9 cellular contexts compared by ENCODE assay signal in the genomic region with DNA sequence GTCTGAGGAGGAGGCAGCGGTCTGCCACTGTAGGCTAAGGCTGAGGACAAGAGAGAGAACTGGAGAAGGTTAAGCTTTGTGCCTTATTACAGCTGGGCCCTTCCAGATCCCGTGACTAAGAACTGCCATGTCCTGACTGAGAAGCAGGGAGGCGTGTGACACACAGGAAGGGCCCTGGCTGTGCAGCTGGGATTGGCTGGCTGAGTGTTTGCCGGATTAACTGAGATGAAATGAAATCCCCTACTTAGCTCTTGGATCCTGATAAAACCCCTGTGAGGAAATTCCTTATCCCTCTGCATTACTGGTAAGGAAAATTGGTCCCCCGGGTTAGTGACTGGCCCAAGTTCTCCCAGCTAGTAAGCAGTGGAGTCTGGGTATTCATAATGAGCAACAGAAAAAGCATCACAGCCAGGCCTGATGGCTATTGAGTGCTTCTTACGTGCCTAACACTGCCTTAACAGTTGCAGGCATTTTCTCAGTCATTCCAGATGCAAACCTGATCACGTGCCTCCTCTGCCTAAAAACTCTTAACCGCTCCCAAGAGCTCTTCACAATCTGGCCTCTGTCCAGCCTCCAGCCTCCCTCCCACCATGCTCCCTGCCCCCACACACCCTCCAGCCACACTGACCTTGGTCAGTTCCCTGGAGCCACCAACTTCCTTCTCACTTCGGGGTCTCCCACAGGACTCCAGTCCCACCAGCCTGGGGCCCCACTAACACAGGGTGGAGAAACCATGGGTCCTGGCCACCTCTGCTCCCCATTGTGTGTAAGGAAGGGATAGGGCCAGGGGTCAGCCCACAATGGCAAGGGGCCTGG. TPM values are rescaled to one million over a fixed set of nuclear protein-coding genes. Genes with fewer than 3 reads are reported as not detected.
DNase-seq lines count a peak whose midpoint lies in the region; ATAC-seq and TF ChIP-seq lines count a peak whose summit lies in the region.
"Had no signal": no experiment of that assay in that cellular context is flagged by ENCODE, and none has a peak within 500 bp of the region (broad histone marks: within the 10 kb centered on the region; RNA-seq: fewer than 3 reads in every experiment).

No MANE protein-coding gene starts in this region.

- H3K9me3 ChIP-seq in MG63 (no peaks in the 10 kb centered on the region), breast epithelium (no peaks in the 10 kb centered on the region), suprapubic skin (no peaks in the 10 kb centered on the region)

- POLR2A ChIA-PET in GM10248 (lab: Yijun Ruan, JAX): no interaction called here

- H3K9me3 Mint-ChIP-seq in activated T-helper 1 cell treated with anti-CD3 and anti-CD28 coated beads, Interleukin-12 subunit alpha, Interleukin-12 subunit beta, Interleukin-2, Interleukin-4 antibody, amounts not matched to agents 30 ng/mL and 10 ng/mL and 1 ng/mL, durations not matched to agents 14 hours and 24 hours and 36 hours: no peaks in the 10 kb centered on the region
- H3K9me3 Mint-ChIP-seq: stimulated activated naive CD8-positive, alpha-beta T cell treated with anti-CD3 and anti-CD28 coated beads, Interleukin-15, Interleukin-2, amounts not matched to agents 100 ng/mL and 50 ng/mL, for 24 hours had no signal

- DNase-seq in MG63 (peak; percentile 89), breast epithelium (ENCODE audit: low spot score in 2 of 2) (no peak), left colon (no peak), suprapubic skin (ENCODE audit: low spot score in 2 of 2) (no peak), GM10248 (ENCODE audit: extremely low spot score) (no peak), SK-N-DZ (ENCODE audit: low spot score) (no peak)
- DNase-seq in activated T-helper 1 cell treated with anti-CD3 and anti-CD28 coated beads, Interleukin-12 subunit alpha, Interleukin-12 subunit beta, Interleukin-2, Interleukin-4 antibody, amounts not matched to agents 30 ng/mL and 10 ng/mL and 1 ng/mL, durations not matched to agents 14 hours and 24 hours and 36 hours (ENCODE audit: low spot score): no peak

- H3K27ac Mint-ChIP-seq in activated T-helper 1 cell treated with anti-CD3 and anti-CD28 coated beads, Interleukin-12 subunit alpha, Interleukin-12 subunit beta, Interleukin-2, Interleukin-4 antibody, amounts not matched to agents 30 ng/mL and 10 ng/mL and 1 ng/mL, durations not matched to agents 14 hours and 24 hours and 36 hours: no peak overlapping the region
- H3K27ac Mint-ChIP-seq: stimulated activated naive CD8-positive, alpha-beta T cell treated with anti-CD3 and anti-CD28 coated beads, Interleukin-15, Interleukin-2, amounts not matched to agents 100 ng/mL and 50 ng/mL, for 24 hours had no signal

- TF ChIP-seq POLR2A in breast epithelium (IDR thresholded peaks at IDR 0.05) (no peak), suprapubic skin (IDR thresholded peaks at IDR 0.05) (no peak)

- TF ChIP-seq CTCF in breast epithelium (IDR thresholded peaks at IDR 0.05) (no peak), suprapubic skin (IDR thresholded peaks at IDR 0.05) (no peak), GM10248 (IDR thresholded peaks at IDR 0.05; ENCODE audit: control extremely low read depth, extremely low read depth, low read depth, missing control alignments) (no peak)

- intact Hi-C loops in breast epithelium (cut with DNase I; ENCODE audit: low total_unique reads): no loop called here
- intact Hi-C loops in left colon (cut with DNase I, micrococcal nuclease): no loop called here
- intact Hi-C loops in activated T-helper 1 cell treated with anti-CD3 and anti-CD28 coated beads, Interleukin-12 subunit alpha, Interleukin-12 subunit beta, Interleukin-2, Interleukin-4 antibody, amounts not matched to agents 30 ng/mL and 10 ng/mL and 1 ng/mL, durations not matched to agents 14 hours and 24 hours and 36 hours (cut with micrococcal nuclease): no loop called here

- CTCF ChIA-PET in GM10248 (lab: Yijun Ruan, JAX): interaction anchor here (0.7 to 0.9 kb wide), 2 partner anchors 10 to 72 kb away, joined by 3 read pairs; no protein-coding TSS in a partner anchor

- peak; percentile 23 for ATAC-seq in left colon
- ATAC-seq in GM18870 (IDR thresholded peaks at IDR 0.05; ENCODE audit: unreplicated experiment): no peak

- H3K27ac ChIP-seq in breast epithelium (peak overlapping the region; percentile 80 to 99), suprapubic skin (peak overlapping the region; percentile 85)

- TF ChIP-seq EP300 in suprapubic skin (IDR thresholded peaks at IDR 0.05): no peak

- H3K4me1 Mint-ChIP-seq in activated T-helper 1 cell treated with anti-CD3 and anti-CD28 coated beads, Interleukin-12 subunit alpha, Interleukin-12 subunit beta, Interleukin-2, Interleukin-4 antibody, amounts not matched to agents 30 ng/mL and 10 ng/mL and 1 ng/mL, durations not matched to agents 14 hours and 24 hours and 36 hours (ENCODE audit: low read depth): no peaks in the 10 kb centered on the region

- H3K4me1 ChIP-seq in breast epithelium: peaks cover 0 to 4% of the 10 kb centered on the region in 2 donors
- peaks cover 43% of the 10 kb centered on the region for H3K4me1 ChIP-seq in suprapubic skin

- no peak overlapping the region for H3K4me3 Mint-ChIP-seq in activated T-helper 1 cell treated with anti-CD3 and anti-CD28 coated beads, Interleukin-12 subunit alpha, Interleukin-12 subunit beta, Interleukin-2, Interleukin-4 antibody, amounts not matched to agents 30 ng/mL and 10 ng/mL and 1 ng/mL, durations not matched to agents 14 hours and 24 hours and 36 hours
- H3K4me3 Mint-ChIP-seq: stimulated activated naive CD8-positive, alpha-beta T cell treated with anti-CD3 and anti-CD28 coated beads, Interleukin-15, Interleukin-2, amounts not matched to agents 100 ng/mL and 50 ng/mL, for 24 hours had no signal

- H3K27me3 ChIP-seq in MG63 (no peaks in the 10 kb centered on the region), breast epithelium (no peaks in the 10 kb centered on the region), suprapubic skin (no peaks in the 10 kb centered on the region)

- 65% methylated on average over 8 of the region's 9 CpGs for WGBS in suprapubic skin

- H3K36me3 ChIP-seq in MG63: no peaks in the 10 kb centered on the region
- no peaks in the 10 kb centered on the region for H3K36me3 ChIP-seq in breast epithelium
- peaks cover 4% of the 10 kb centered on the region for H3K36me3 ChIP-seq in suprapubic skin

- no peak overlapping the region for H3K4me3 ChIP-seq in MG63
- no peak overlapping the region for H3K4me3 ChIP-seq in breast epithelium
- no peak overlapping the region for H3K4me3 ChIP-seq in suprapubic skin

- no peaks in the 10 kb centered on the region for H3K36me3 Mint-ChIP-seq in activated T-helper 1 cell treated with anti-CD3 and anti-CD28 coated beads, Interleukin-12 subunit alpha, Interleukin-12 subunit beta, Interleukin-2, Interleukin-4 antibody, amounts not matched to agents 30 ng/mL and 10 ng/mL and 1 ng/mL, durations not matched to agents 14 hours and 24 hours and 36 hours (ENCODE audit: low read depth)

- H3K27me3 Mint-ChIP-seq in activated T-helper 1 cell treated with anti-CD3 and anti-CD28 coated beads, Interleukin-12 subunit alpha, Interleukin-12 subunit beta, Interleukin-2, Interleukin-4 antibody, amounts not matched to agents 30 ng/mL and 10 ng/mL and 1 ng/mL, durations not matched to agents 14 hours and 24 hours and 36 hours (ENCODE audit: insufficient read depth): no peaks in the 10 kb centered on the region
- H3K27me3 Mint-ChIP-seq: stimulated activated naive CD8-positive, alpha-beta T cell treated with anti-CD3 and anti-CD28 coated beads, Interleukin-15, Interleukin-2, amounts not matched to agents 100 ng/mL and 50 ng/mL, for 24 hours had no signal

RNA-seq across cellular contexts. Expression of a gene that starts 37.8 kb away (rescaled TPM):
- total RNA-seq in MG63 (2014; rRNA removed; shearing (Covaris generic); ENCODE audit: low replicate concordance): 8.0 and 17.2 TPM in 2 replicates
- total RNA-seq in breast epithelium: 10 to 100 TPM; 31.2 to 64.0 (median 42.3) TPM
- total RNA-seq in left colon: 10 to 100 TPM; 80.5 to 95.4 TPM
- 10 to 100 TPM; 24.8 to 57.2 (median 38.4) TPM for total RNA-seq in suprapubic skin
- 17.8 and 29.7 TPM in 2 replicates for polyA plus RNA-seq in SK-N-DZ (2014; cell fraction: cytosol; rRNA removed)
- 11.8 and 30.2 TPM in 2 replicates for polyA plus RNA-seq in SK-N-DZ (2014; cell fraction: nucleus; rRNA removed)
- total RNA-seq in activated T-helper 1 cell treated with anti-CD3 and anti-CD28 coated beads, Interleukin-12 subunit alpha, Interleukin-12 subunit beta, Interleukin-2, Interleukin-4 antibody, amounts not matched to agents 30 ng/mL and 10 ng/mL and 1 ng/mL, durations not matched to agents 14 hours and 24 hours and 36 hours: 15.3 and 16.0 TPM in 2 replicates
